In genomic region chr14:58829594-58829993, GRCh38 we compare ENCODE assay signal across 1 cellular context.
TF ChIP-seq lines count a peak whose summit lies in the region.

No MANE protein-coding gene starts in this region.

TF ChIP-seq in HEK293, 187 proteins besides CTCF, POLR2A, EP300 and RAD21 (continued from another document and continues in another):
- TF ChIP-seq ZNF362 (tag by site-specific recombination; IDR thresholded peaks at IDR 0.05) (0 out of 2 replicates have a peak, but pooled peaks have one; percentile 48), EGR2 (tag by site-specific recombination; IDR thresholded peaks at IDR 0.05; ENCODE audit: low read depth) (no peak), ZNF2 (tag by site-specific recombination; IDR thresholded peaks at IDR 0.05) (no peak), BCL6B (tag by site-specific recombination; IDR thresholded peaks at IDR 0.05) (peak; percentile 94), ZNF639 (tag by site-specific recombination; IDR thresholded peaks at IDR 0.05) (0 out of 2 replicates have a peak, but pooled peaks have one; percentile 58), PRDM4 (tag by site-specific recombination; IDR thresholded peaks at IDR 0.05) (peak; percentile 56), ZSCAN5A (tag by site-specific recombination; IDR thresholded peaks at IDR 0.05) (no peak), KLF10 (tag by site-specific recombination; IDR thresholded peaks at IDR 0.05) (peak; percentile 26; the same call in 1 of the 2 replicates), KLF9 (tag by site-specific recombination; IDR thresholded peaks at IDR 0.05; ENCODE audit: low read depth) (peak; percentile 31; the same call in 1 of the 2 replicates), WT1 (tag by site-specific recombination; IDR thresholded peaks at IDR 0.05) (peak; percentile 86), HOXC10 (CRISPR knock-in tag; IDR thresholded peaks at IDR 0.05) (no peak), ZNF843 (tag by site-specific recombination; IDR thresholded peaks at IDR 0.05) (peak; percentile 91), ZNF404 (tag by site-specific recombination; IDR thresholded peaks at IDR 0.05) (no peak), ZBTB11 (tag by site-specific recombination; conservative IDR thresholded peaks at IDR 0.05; ENCODE audit: low read depth) (no peak), ZNF24 (tag by site-specific recombination; IDR thresholded peaks at IDR 0.05) (no peak), INSM2 (tag by site-specific recombination; IDR thresholded peaks at IDR 0.05) (peak; percentile 63; the same call in 1 of the 2 replicates), KLF8 (tag by site-specific recombination; IDR thresholded peaks at IDR 0.05) (peak; percentile 69), OSR2 (tag by site-specific recombination; IDR thresholded peaks at IDR 0.05) (peak; percentile 75), ZNF266 (tag by site-specific recombination; IDR thresholded peaks at IDR 0.05; ENCODE audit: low read depth) (no peak), ZNF184 (tag by site-specific recombination; IDR thresholded peaks at IDR 0.05) (no peak), PRDM10 (tag by site-specific recombination; IDR thresholded peaks at IDR 0.05) (peak; percentile 33; the same call in 1 of the 2 replicates), ZBTB48 (tag by site-specific recombination; IDR thresholded peaks at IDR 0.05) (no peak), ZNF324 (tag by site-specific recombination; IDR thresholded peaks at IDR 0.05) (peak; percentile 29; the same call in 1 of the 2 replicates), ZNF214 (tag by site-specific recombination; IDR thresholded peaks at IDR 0.05; ENCODE audit: borderline replicate concordance) (no peak), GFI1B (tag by site-specific recombination; IDR thresholded peaks at IDR 0.05) (peak; percentile 95), FEZF1 (tag by site-specific recombination; IDR thresholded peaks at IDR 0.05) (peak; percentile 94), ZNF777 (tag by site-specific recombination; IDR thresholded peaks at IDR 0.05; ENCODE audit: borderline replicate concordance) (no peak), ZNF629 (tag by site-specific recombination; IDR thresholded peaks at IDR 0.05) (peak; percentile 53; the same call in 1 of the 2 replicates), ZNF707 (tag by site-specific recombination; IDR thresholded peaks at IDR 0.05) (no peak), GLI2 (tag by site-specific recombination; IDR thresholded peaks at IDR 0.05; ENCODE audit: borderline replicate concordance, low read depth) (0 out of 2 replicates have a peak, but pooled peaks have one; percentile 55), SP2 (tag by site-specific recombination; IDR thresholded peaks at IDR 0.05) (no peak), GLI4 (tag by site-specific recombination; IDR thresholded peaks at IDR 0.05) (no peak), PRDM6 (tag by site-specific recombination; IDR thresholded peaks at IDR 0.05) (peak; percentile 97), ZBTB26 (tag by site-specific recombination; optimal IDR thresholded peaks at IDR 0.05) (no peak), ATF2 (tag by site-specific recombination; IDR thresholded peaks at IDR 0.05; ENCODE audit: low read depth) (no peak)
